ENCODE assay signal across 8 cellular contexts in the genomic region with DNA sequence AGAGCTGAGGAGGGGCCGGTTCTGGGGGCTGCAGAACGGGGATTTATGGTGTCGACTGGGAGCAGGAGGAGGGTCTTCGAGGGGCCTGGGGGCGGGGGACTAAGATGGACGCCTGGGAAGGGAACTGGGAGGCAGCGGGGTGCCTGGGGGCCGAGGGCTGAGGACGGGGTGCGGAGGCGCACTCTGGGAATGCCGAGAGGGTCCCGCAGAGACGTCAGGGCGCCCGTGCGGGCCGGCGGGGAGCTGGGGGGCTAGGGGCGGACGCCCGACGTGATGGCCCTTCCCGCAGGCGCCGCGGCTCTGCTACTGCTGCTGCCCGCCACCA. TPM values are rescaled to one million over a fixed set of nuclear protein-coding genes. Genes with fewer than 3 reads are reported as not detected.
DNase-seq lines count a peak whose midpoint lies in the region; ATAC-seq and TF ChIP-seq lines count a peak whose summit lies in the region.

No MANE protein-coding gene starts in this region.

- peak overlapping the region; percentile 38 for H3K9ac ChIP-seq in rectal smooth muscle tissue (ENCODE audit: low read length)

- no peak overlapping the region for H3K27ac ChIP-seq in SJSA1
- H3K27ac ChIP-seq in rectal smooth muscle tissue (ENCODE audit: low read depth, low read length), result peak overlapping the region; percentile 61
- peak overlapping the region in 1 of 2 donors; percentile 6 for H3K27ac ChIP-seq in aorta (ENCODE audit: low read depth in 1 of 2, low read length in 2 of 2)

- no peak for ATAC-seq in GM18498 (IDR thresholded peaks at IDR 0.05; ENCODE audit: unreplicated experiment)
- ATAC-seq in GM21526 (IDR thresholded peaks at IDR 0.05; ENCODE audit: low FRiP score, unreplicated experiment), result no peak
- no peak for ATAC-seq in aorta (ENCODE audit: low FRiP score)

- H3K36me3 ChIP-seq in SJSA1 (peaks cover 62% of the 10 kb centered on the region), rectal smooth muscle tissue (ENCODE audit: control insufficient read depth, insufficient read depth, low read length) (peaks cover 4% of the 10 kb centered on the region), aorta (ENCODE audit: control insufficient read depth in 1 of 2, insufficient read depth in 2 of 2, low read length in 1 of 2) (peaks cover 0 to 4% of the 10 kb centered on the region in 2 donors)

- no peak for DNase-seq in GM12865 (ENCODE audit: low read depth)
- DNase-seq in SJSA1 (ENCODE audit: low read depth in 1 of 2, low spot score in 2 of 2), result no peak
- no peak for DNase-seq in fibroblast of mammary gland (ENCODE audit: low read depth)
- DNase-seq in stimulated activated CD4-positive, alpha-beta T cell treated with anti-CD3 and anti-CD28 coated beads, Interleukin-2, amount 100 ng/mL, for 48 hours, result no peak
- DNase-seq in aorta, result no peak

- H3K9me3 ChIP-seq in SJSA1 (replicated peaks), result no peaks in the 10 kb centered on the region
- no peaks in the 10 kb centered on the region for H3K9me3 ChIP-seq in aorta (ENCODE audit: control insufficient read depth, low read length)

- H3K4me3 ChIP-seq in GM12865 (ENCODE audit: low read depth, low read length) (peak overlapping the region; percentile 72), SJSA1 (peak overlapping the region; percentile 10; the same call in 1 of the 2 replicates), fibroblast of mammary gland (ENCODE audit: control insufficient read depth, low read depth, low read length) (peak overlapping the region; percentile 49), rectal smooth muscle tissue (ENCODE audit: low read length) (peak overlapping the region; percentile 59), aorta (ENCODE audit: low read length in 2 of 2) (no peak overlapping the region)

- H3K4me1 ChIP-seq in SJSA1 (replicated peaks), result peaks cover 33% of the 10 kb centered on the region
- H3K4me1 ChIP-seq in rectal smooth muscle tissue (ENCODE audit: control insufficient read depth, insufficient read depth, low read length), result peaks cover 20% of the 10 kb centered on the region
- H3K4me1 ChIP-seq in aorta (ENCODE audit: control insufficient read depth in 1 of 2, insufficient read depth in 2 of 2, low read length in 2 of 2), result no peaks in the 10 kb centered on the region

- WGBS in aorta, 2 donors, result 0 to 1% methylated on average over 26 to 28 of the region's 28 CpGs

- no peak for TF ChIP-seq CTCF in GM12865 (IDR thresholded peaks at IDR 0.05; ENCODE audit: insufficient read depth, low read depth, low read length, missing control alignments)
- TF ChIP-seq CTCF in fibroblast of mammary gland (conservative IDR thresholded peaks at IDR 0.05; ENCODE audit: control insufficient read depth, insufficient read depth, low read depth, low read length), result no peak

- H3K27me3 ChIP-seq in SJSA1 (replicated peaks) (peaks cover 14% of the 10 kb centered on the region), rectal smooth muscle tissue (ENCODE audit: control insufficient read depth, insufficient read depth, low read length) (no peaks in the 10 kb centered on the region), aorta (ENCODE audit: control insufficient read depth in 1 of 2, insufficient read depth in 2 of 2, low read length in 1 of 2) (no peaks in the 10 kb centered on the region)

- intact Hi-C loops in aorta (cut with DNase I), result no loop called here

RNA-seq across cellular contexts. Expression of a gene that starts 0.5 kb away (rescaled TPM):
- 1.5 and 2.4 TPM in 2 replicates for total RNA-seq in SJSA1 (2014; rRNA removed; shearing (Covaris generic))
- 1 to 10 TPM; 5.2 to 7.2 TPM for total RNA-seq in aorta
- polyA plus RNA-seq in aorta, result 10 to 100 TPM in 1 of 2 donors, 1 to 10 TPM in 1; 4.0 to 11.8 TPM

RNA-seq across cellular contexts. Expression of a gene that starts 5.3 kb away (rescaled TPM):
- total RNA-seq in SJSA1 (2014; rRNA removed; shearing (Covaris generic)), result 22.8 and 42.1 TPM in 2 replicates
- total RNA-seq in aorta, result 1 to 10 TPM; 4.1 to 7.5 TPM
- 10 to 100 TPM in 1 of 2 donors, 1 to 10 TPM in 1; 3.4 to 12.9 TPM for polyA plus RNA-seq in aorta

RNA-seq across cellular contexts. Expression of a gene that starts 9.7 kb away (rescaled TPM):
- 672 and 1,078 TPM in 2 replicates for total RNA-seq in SJSA1 (2014; rRNA removed; shearing (Covaris generic))
- 100 to 1,000 TPM; 674 to 804 TPM for total RNA-seq in aorta
- polyA plus RNA-seq in aorta, result 1,000 to 10,000 TPM; 1,037 to 1,172 TPM

RNA-seq across cellular contexts. Expression of a gene that starts 9.9 kb away (rescaled TPM):
- total RNA-seq in SJSA1 (2014; rRNA removed; shearing (Covaris generic)), result 113 and 138 TPM in 2 replicates
- total RNA-seq in aorta, result 10 to 100 TPM; 35.0 to 37.1 TPM
- 10 to 100 TPM; 44.2 to 52.2 TPM for polyA plus RNA-seq in aorta

RNA-seq across cellular contexts. Expression of a gene that starts 16.2 kb away (rescaled TPM):
- 387 and 508 TPM in 2 replicates for total RNA-seq in SJSA1 (2014; rRNA removed; shearing (Covaris generic))
- total RNA-seq in aorta, result 100 to 1,000 TPM; 101 to 121 TPM
- 100 to 1,000 TPM in 1 of 2 donors, 10 to 100 TPM in 1; 73.0 to 191 TPM for polyA plus RNA-seq in aorta

Comparison
In these comparisons a context has a peak if more than half of its experiments do, and no peak if none do; other contexts are left out.
1. H3K4me3 ChIP-seq: peak in GM12865 (single experiment), SJSA1 (single experiment), fibroblast of mammary gland (single experiment) and rectal smooth muscle tissue (single experiment); none in aorta (0 of 2).